In genomic region chr3:194271459-194272035, GRCh38 we compare ENCODE assay signal across 10 cellular contexts.
DNase-seq lines count a peak whose midpoint lies in the region; ATAC-seq, FAIRE-seq and TF ChIP-seq lines count a peak whose summit lies in the region.
"Had no signal": no experiment of that assay in that cellular context is flagged by ENCODE, and none has a peak within 500 bp of the region (broad histone marks: within the 10 kb centered on the region; RNA-seq: fewer than 3 reads in every experiment).

No MANE protein-coding gene starts in this region.

- H3K4me3 ChIP-seq in ACC112 (ENCODE audit: low read depth, low read length) (no peak overlapping the region), right cardiac atrium (ENCODE audit: low read length) (no peak overlapping the region), prostate gland (no peak overlapping the region), smooth muscle cell (no peak overlapping the region)

- H3K27me3 ChIP-seq in ACC112 (ENCODE audit: insufficient read depth, low read length) = no peaks in the 10 kb centered on the region
- H3K27me3 ChIP-seq in right cardiac atrium (ENCODE audit: control insufficient read depth, insufficient read depth) = no peaks in the 10 kb centered on the region
- no peaks in the 10 kb centered on the region for H3K27me3 ChIP-seq in prostate gland (replicated peaks; ENCODE audit: insufficient read depth)
- no peaks in the 10 kb centered on the region for H3K27me3 ChIP-seq in smooth muscle cell (ENCODE audit: low read depth)

- intact Hi-C loops in right cardiac atrium (cut with DNase I) = loop anchor here in 1 of 4 donors (2.0 to 5.0 kb wide), 2 partner anchors 36 to 131 kb away; no protein-coding TSS in a partner anchor
- intact Hi-C loops in prostate gland (cut with DNase I) = loop anchor here (5.0 kb wide), 1 partner anchor 41 kb away; no protein-coding TSS in a partner anchor
- intact Hi-C loops in activated naive CD4-positive, alpha-beta T cell treated with anti-CD3 and anti-CD28 coated beads for 36 hours (cut with micrococcal nuclease) = no loop called here

- no peak overlapping the region for H3K4me3 Mint-ChIP-seq in activated naive CD4-positive, alpha-beta T cell treated with anti-CD3 and anti-CD28 coated beads for 36 hours

- peaks cover 16% of the 10 kb centered on the region for H3F3A ChIP-seq in smooth muscle cell (ENCODE audit: low read depth)

- no peak overlapping the region for H3K4me2 ChIP-seq in smooth muscle cell

- ATAC-seq in SK-N-SH treated with all-trans-retinoic acid at 6 μM for 48 hours (no peak), right cardiac atrium (no peak)

- H2AFZ ChIP-seq in ACC112 (ENCODE audit: low read length, unreplicated experiment) (no peak overlapping the region), smooth muscle cell (ENCODE audit: low read depth) (no peak overlapping the region)

- H3K4me1 Mint-ChIP-seq in activated naive CD4-positive, alpha-beta T cell treated with anti-CD3 and anti-CD28 coated beads for 36 hours (ENCODE audit: low read depth) = peaks cover 7% of the 10 kb centered on the region

- H3K9ac ChIP-seq in smooth muscle cell (ENCODE audit: low read depth) = no peak overlapping the region

- no peaks in the 10 kb centered on the region for H3K9me3 Mint-ChIP-seq in activated naive CD4-positive, alpha-beta T cell treated with anti-CD3 and anti-CD28 coated beads for 36 hours

- TF ChIP-seq CTCF in prostate gland (IDR thresholded peaks at IDR 0.05) (peak in 1 of 4 experiments; percentile 9), smooth muscle cell (IDR thresholded peaks at IDR 0.05; ENCODE audit: borderline replicate concordance, insufficient read depth, poor library complexity, severe bottlenecking) (no peak)

- H3K4me1 ChIP-seq in ACC112 (ENCODE audit: control insufficient read depth, insufficient read depth, low read length, unreplicated experiment) (peaks cover 33% of the 10 kb centered on the region), right cardiac atrium (ENCODE audit: control insufficient read depth, insufficient read depth, low read length) (peaks cover 14% of the 10 kb centered on the region), prostate gland (replicated peaks) (peaks cover 16% of the 10 kb centered on the region), smooth muscle cell (ENCODE audit: low read depth) (peaks cover 32% of the 10 kb centered on the region)

- H3K36me3 ChIP-seq in ACC112 (ENCODE audit: insufficient read depth, low read length) = no peaks in the 10 kb centered on the region
- H3K36me3 ChIP-seq in prostate gland = no peaks in the 10 kb centered on the region
- no peaks in the 10 kb centered on the region for H3K36me3 ChIP-seq in smooth muscle cell (ENCODE audit: low read depth)

- DNase-seq in right cardiac atrium (no peak), prostate gland (ENCODE audit: low spot score) (no peak), GM12891 (ENCODE audit: insufficient read length, low spot score) (no peak), smooth muscle cell (lab: John Stamatoyannopoulos, UW; ENCODE audit: unreplicated experiment) (no peak), SHP77 (lab: John Stamatoyannopoulos, UW) (no peak)
- no peak for DNase-seq in activated naive CD4-positive, alpha-beta T cell treated with anti-CD3 and anti-CD28 coated beads for 36 hours
- DNase-seq: NCI-H1436 treated with DMSO at 0.1 percent for 48 hours, T-helper 2 cell had no signal

- peak overlapping the region; percentile 64; the same call in 1 of the 2 replicates for H3K27ac ChIP-seq in ACC112 (ENCODE audit: low read depth, low read length)
- peak overlapping the region; percentile 87 for H3K27ac ChIP-seq in right cardiac atrium (ENCODE audit: low read length)
- peak overlapping the region; percentile 86 to 90 for H3K27ac ChIP-seq in prostate gland
- no peak overlapping the region for H3K27ac ChIP-seq in smooth muscle cell (ENCODE audit: low read depth)

- no peaks in the 10 kb centered on the region for H3K36me3 Mint-ChIP-seq in activated naive CD4-positive, alpha-beta T cell treated with anti-CD3 and anti-CD28 coated beads for 36 hours (ENCODE audit: low read depth)

- no peak overlapping the region for H3K27ac Mint-ChIP-seq in activated naive CD4-positive, alpha-beta T cell treated with anti-CD3 and anti-CD28 coated beads for 36 hours

- no peaks in the 10 kb centered on the region for H4K20me1 ChIP-seq in smooth muscle cell (ENCODE audit: low read depth)

- CTCF ChIA-PET in activated naive CD4-positive, alpha-beta T cell treated with anti-CD3 and anti-CD28 coated beads for 36 hours (lab: Charles Lee) = no interaction called here

- TF ChIP-seq POLR2A in prostate gland (IDR thresholded peaks at IDR 0.05) (no peak), GM12891 (IDR thresholded peaks at IDR 0.05; ENCODE audit: low read depth, low read length) (no peak)

- FAIRE-seq in GM12891 (lab: Jason Lieb, UNC) = no peak

- 56% methylated on average over 15 of the region's 15 CpGs for WGBS in right cardiac atrium
- 44% methylated on average over 15 of the region's 15 CpGs for WGBS in prostate gland
- 85% methylated on average over 15 of the region's 15 CpGs for WGBS in smooth muscle cell (ENCODE audit: low lambda C conversion rate)

- H3K79me2 ChIP-seq in ACC112 (ENCODE audit: control insufficient read depth, insufficient read depth, low read length, unreplicated experiment) (no peaks in the 10 kb centered on the region), smooth muscle cell (ENCODE audit: low read depth) (no peaks in the 10 kb centered on the region)

- H3K9me3 ChIP-seq in right cardiac atrium (ENCODE audit: control insufficient read depth, low read length) (no peaks in the 10 kb centered on the region), prostate gland (no peaks in the 10 kb centered on the region), smooth muscle cell (replicated peaks; ENCODE audit: low read depth) (no peaks in the 10 kb centered on the region)

- H3K27me3 Mint-ChIP-seq in activated naive CD4-positive, alpha-beta T cell treated with anti-CD3 and anti-CD28 coated beads for 36 hours (ENCODE audit: low read depth) = peaks cover 2% of the 10 kb centered on the region

TF ChIP-seq in SK-N-SH treated with all-trans-retinoic acid at 6 μM for 48 hours, 23 proteins besides CTCF, POLR2A, EP300 and RAD21 (continues in another document):
- TF ChIP-seq, protein P1, sequence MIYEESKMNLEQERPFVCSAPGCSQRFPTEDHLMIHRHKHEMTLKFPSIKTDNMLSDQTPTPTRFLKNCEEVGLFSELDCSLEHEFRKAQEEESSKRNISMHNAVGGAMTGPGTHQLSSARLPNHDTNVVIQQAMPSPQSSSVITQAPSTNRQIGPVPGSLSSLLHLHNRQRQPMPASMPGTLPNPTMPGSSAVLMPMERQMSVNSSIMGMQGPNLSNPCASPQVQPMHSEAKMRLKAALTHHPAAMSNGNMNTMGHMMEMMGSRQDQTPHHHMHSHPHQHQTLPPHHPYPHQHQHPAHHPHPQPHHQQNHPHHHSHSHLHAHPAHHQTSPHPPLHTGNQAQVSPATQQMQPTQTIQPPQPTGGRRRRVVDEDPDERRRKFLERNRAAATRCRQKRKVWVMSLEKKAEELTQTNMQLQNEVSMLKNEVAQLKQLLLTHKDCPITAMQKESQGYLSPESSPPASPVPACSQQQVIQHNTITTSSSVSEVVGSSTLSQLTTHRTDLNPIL (CRISPR knock-in tag; IDR thresholded peaks at IDR 0.05; ENCODE audit: low read depth) = no peak
- TF ChIP-seq CSRNP3 (CRISPR knock-in tag; IDR thresholded peaks at IDR 0.05) = no peak
- TF ChIP-seq ZFP30 (CRISPR knock-in tag; IDR thresholded peaks at IDR 0.05) = 0 out of 2 replicates have a peak, but pooled peaks have one; percentile 24

TF ChIP-seq in GM12891, 5 proteins besides CTCF, POLR2A, EP300 and RAD21:
- TF ChIP-seq PAX5 (IDR thresholded peaks at IDR 0.05; ENCODE audit: insufficient read depth, low read length, severe bottlenecking) (no peak), TAF1 (IDR thresholded peaks at IDR 0.05; ENCODE audit: low read depth, low read length) (no peak), SPI1 (IDR thresholded peaks at IDR 0.05; ENCODE audit: low read depth, low read length) (no peak)
